In genomic region chr5:37005946-37006540, GRCh38 we compare ENCODE assay signal across 8 cellular contexts.
DNase-seq lines count a peak whose midpoint lies in the region; ATAC-seq and TF ChIP-seq lines count a peak whose summit lies in the region.

No MANE protein-coding gene starts in this region.

- peaks cover 0 to 7% (median 2%) of the 10 kb centered on the region in 4 donors for H3K4me1 Mint-ChIP-seq in CD4-positive, CD25-positive, alpha-beta regulatory T cell
- H3K4me1 Mint-ChIP-seq in activated naive CD4-positive, alpha-beta T cell treated with anti-CD3 and anti-CD28 coated beads, Interleukin-2, amount 10 ng/mL, durations not matched to agents 7 days and 5 days: no peaks in the 10 kb centered on the region

- no peaks in the 10 kb centered on the region for H3K4me1 ChIP-seq in CD4-positive, CD25-positive, alpha-beta regulatory T cell (ENCODE audit: control insufficient read depth, insufficient read depth, low read length, poor library complexity, severe bottlenecking)

- H3K27ac Mint-ChIP-seq in CD4-positive, CD25-positive, alpha-beta regulatory T cell: no peak overlapping the region
- H3K27ac Mint-ChIP-seq in activated naive CD4-positive, alpha-beta T cell treated with anti-CD3 and anti-CD28 coated beads, Interleukin-2, amount 10 ng/mL, durations not matched to agents 7 days and 5 days: no peak overlapping the region

- H3K9me3 ChIP-seq in CD4-positive, CD25-positive, alpha-beta regulatory T cell (ENCODE audit: control insufficient read depth in 2 of 2, low read length in 2 of 2): no peaks in the 10 kb centered on the region

- peak; percentile 88 for TF ChIP-seq CTCF in RWPE1 (conservative IDR thresholded peaks at IDR 0.05; ENCODE audit: low read depth)
- peak; percentile 66 for TF ChIP-seq CTCF in fibroblast of pulmonary artery (IDR thresholded peaks at IDR 0.05; ENCODE audit: low read length, missing control alignments)

- peak in 2 of 3 donors; percentile 14 to 38 for DNase-seq in CD4-positive, CD25-positive, alpha-beta regulatory T cell
- DNase-seq in H4 (ENCODE audit: low spot score) (peak; percentile 25), RWPE1 (ENCODE audit: low spot score) (peak; percentile 13), fibroblast of pulmonary artery (ENCODE audit: low read depth) (peak; percentile 61), smooth muscle cell of the brain vasculature (ENCODE audit: low read depth, low spot score) (peak; percentile 4), anterior cingulate cortex (lab: John Stamatoyannopoulos, UW) (no peak)
- DNase-seq in activated naive CD4-positive, alpha-beta T cell treated with anti-CD3 and anti-CD28 coated beads, Interleukin-2, amount 10 ng/mL, durations not matched to agents 7 days and 5 days: no peak

- H3K9me3 Mint-ChIP-seq in CD4-positive, CD25-positive, alpha-beta regulatory T cell: no peaks in the 10 kb centered on the region
- H3K9me3 Mint-ChIP-seq in activated naive CD4-positive, alpha-beta T cell treated with anti-CD3 and anti-CD28 coated beads, Interleukin-2, amount 10 ng/mL, durations not matched to agents 7 days and 5 days: no peaks in the 10 kb centered on the region

- peaks cover 13% of the 10 kb centered on the region for H3K36me3 Mint-ChIP-seq in CD4-positive, CD25-positive, alpha-beta regulatory T cell
- peaks cover 25% of the 10 kb centered on the region for H3K36me3 Mint-ChIP-seq in activated naive CD4-positive, alpha-beta T cell treated with anti-CD3 and anti-CD28 coated beads, Interleukin-2, amount 10 ng/mL, durations not matched to agents 7 days and 5 days

- H3K4me3 ChIP-seq in CD4-positive, CD25-positive, alpha-beta regulatory T cell (ENCODE audit: low read depth, low read length): no peak overlapping the region
- H3K4me3 ChIP-seq in fibroblast of pulmonary artery (replicated peaks; ENCODE audit: low read depth, low read length): no peak overlapping the region

- CTCF ChIA-PET in RWPE1 (lab: Yijun Ruan, JAX): interaction anchor here (0.5 to 1.4 kb wide), 10 partner anchors 81 to 393 kb away, joined by 3 to 6 read pairs (median 4); partner anchors contain the start of gene NIPBL
- CTCF ChIA-PET in activated naive CD4-positive, alpha-beta T cell treated with anti-CD3 and anti-CD28 coated beads, Interleukin-2, amount 10 ng/mL, durations not matched to agents 7 days and 5 days (lab: Charles Lee): interaction anchor here (0.8 to 3.3 kb wide), 5 partner anchors 268 to 365 kb away, joined by 3 to 41 read pairs (median 4); partner anchors contain the start of gene NUP155

- no peaks in the 10 kb centered on the region for H3K27me3 ChIP-seq in CD4-positive, CD25-positive, alpha-beta regulatory T cell (ENCODE audit: control insufficient read depth, insufficient read depth, low read length)

- peaks cover 84% of the 10 kb centered on the region for H3K36me3 ChIP-seq in CD4-positive, CD25-positive, alpha-beta regulatory T cell (ENCODE audit: control insufficient read depth, insufficient read depth, low read length)

- no peak overlapping the region for H3K4me3 Mint-ChIP-seq in CD4-positive, CD25-positive, alpha-beta regulatory T cell
- H3K4me3 Mint-ChIP-seq in activated naive CD4-positive, alpha-beta T cell treated with anti-CD3 and anti-CD28 coated beads, Interleukin-2, amount 10 ng/mL, durations not matched to agents 7 days and 5 days: no peak overlapping the region

- H3K27ac ChIP-seq in CD4-positive, CD25-positive, alpha-beta regulatory T cell (ENCODE audit: insufficient read depth, low read length, poor library complexity, severe bottlenecking): no peak overlapping the region
- no peak overlapping the region for H3K27ac ChIP-seq in RWPE1

- H3K27me3 Mint-ChIP-seq in CD4-positive, CD25-positive, alpha-beta regulatory T cell: no peaks in the 10 kb centered on the region
- H3K27me3 Mint-ChIP-seq in activated naive CD4-positive, alpha-beta T cell treated with anti-CD3 and anti-CD28 coated beads, Interleukin-2, amount 10 ng/mL, durations not matched to agents 7 days and 5 days: no peaks in the 10 kb centered on the region

- ATAC-seq in CD4-positive, CD25-positive, alpha-beta regulatory T cell (ENCODE audit: low read depth in 2 of 2): no peak
- ATAC-seq in GM21528 (IDR thresholded peaks at IDR 0.05; ENCODE audit: low FRiP score, unreplicated experiment): no peak

- POLR2A ChIA-PET in RWPE1 (lab: Yijun Ruan, JAX; ENCODE audit: low non-redundant PET): no interaction called here

Comparison
In these comparisons a context has a peak if more than half of its experiments do, and no peak if none do; other contexts are left out.
1. DNase-seq: peak in CD4-positive, CD25-positive, alpha-beta regulatory T cell (2 of 3), H4 (single experiment), RWPE1 (single experiment), fibroblast of pulmonary artery (single experiment) and smooth muscle cell of the brain vasculature (single experiment); none in anterior cingulate cortex (0 of 58) and activated naive CD4-positive, alpha-beta T cell treated with anti-CD3 and anti-CD28 coated beads, Interleukin-2, amount 10 ng/mL, durations not matched to agents 7 days and 5 days (single experiment).